ENCODE assay signal across 27 cellular contexts in the genomic region with DNA sequence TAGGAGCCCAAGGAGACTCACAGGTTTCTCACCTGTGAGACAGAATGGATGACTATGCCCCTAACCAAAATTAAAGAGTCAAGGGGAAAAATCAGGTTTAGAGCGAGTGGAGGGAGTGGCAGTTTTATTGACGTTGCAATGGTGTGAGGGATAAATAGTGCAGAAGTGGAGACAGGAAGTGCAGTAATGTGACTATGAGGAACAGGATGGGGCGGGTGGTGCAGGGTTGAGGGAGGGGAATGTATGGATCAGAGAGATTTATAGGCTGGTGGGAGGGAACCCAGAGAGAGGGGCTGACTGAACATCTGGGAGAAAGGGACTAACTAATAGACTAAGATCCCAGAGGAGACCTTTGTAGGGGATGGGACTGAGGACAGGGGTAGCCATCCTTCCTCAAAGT. TPM values are rescaled to one million over a fixed set of nuclear protein-coding genes. Genes with fewer than 3 reads are reported as not detected.
"Had no signal": no experiment of that assay in that cellular context is flagged by ENCODE, and none has a peak within 500 bp of the region (broad histone marks: within the 10 kb centered on the region; RNA-seq: fewer than 3 reads in every experiment).

No MANE protein-coding gene starts in this region.

- FAIRE-seq: bronchial epithelial cell, K562 had no signal

- ATAC-seq: activated CD4-positive, CD25-positive, alpha-beta regulatory T cell treated with anti-CD3 and anti-CD28 coated beads, Interleukin-2, amount 50 U/mL, for 24 hours; activated CD8-positive, alpha-beta T cell treated with anti-CD3 and anti-CD28 coated beads for 36 hours; activated naive CD4-positive, alpha-beta T cell treated with anti-CD3 and anti-CD28 coated beads, Interleukin-2, amount 50 U/mL, for 72 hours; activated naive CD8-positive, alpha-beta T cell treated with anti-CD3 and anti-CD28 coated beads, Interleukin-2, amount 50 U/mL, for 24 hours; body of pancreas; K562 had no signal

- H3K4me1 ChIP-seq: ascending aorta, body of pancreas, SJCRH30 had no signal

- H3K27ac ChIP-seq: ascending aorta, body of pancreas, SJCRH30 had no signal

- H3K4me3 ChIP-seq: ascending aorta, body of pancreas, K562, SJCRH30 had no signal

- DNase-seq: activated CD4-positive, alpha-beta T cell treated with anti-CD3 and anti-CD28 coated beads for 4 hours; activated CD8-positive, alpha-beta memory T cell treated with anti-CD3 and anti-CD28 coated beads, Interleukin-2, amount 50 U/mL, for 4 hours; activated CD8-positive, alpha-beta T cell treated with anti-CD3 and anti-CD28 coated beads for 36 hours; activated effector memory CD4-positive, alpha-beta T cell treated with Interleukin-2 at 50 U/mL for 16 hours; activated naive CD4-positive, alpha-beta T cell; activated naive CD8-positive, alpha-beta T cell treated with anti-CD3 and anti-CD28 coated beads, Interleukin-2, amount 50 U/mL, for 24 hours; activated T-cell treated with anti-CD3 and anti-CD28 coated beads, Interleukin-2, amount 50 U/mL, for 24 hours; amniotic stem cell; body of pancreas; Karpas-422; NCI-H1105 treated with DMSO at 0.1 percent for 48 hours; NCI-H146; NCI-H187 treated with DMSO at 0.1 percent for 48 hours; NCI-H2081 treated with DMSO at 0.1 percent for 48 hours; NCI-H2171 treated with DMSO at 0.1 percent for 48 hours; NCI-H226; NCI-H526 treated with DMSO at 0.1 percent for 48 hours; NCI-H82; SJCRH30; SK-N-SH; T-helper 1 cell had no signal

- H3K9me3 ChIP-seq: ascending aorta, body of pancreas, SJCRH30, SK-N-SH had no signal

RNA-seq across cellular contexts. Expression of gene GPR176, which starts 40.3 kb away (rescaled TPM):
- total RNA-seq: T-helper 2 cell treated with Interferon-gamma antibody and Interleukin-4, amounts not matched to agents 100 ng/mL and 5 ng/mL, for 36 hours had no signal
